17 cellular contexts compared by ENCODE assay signal in the genomic region with DNA sequence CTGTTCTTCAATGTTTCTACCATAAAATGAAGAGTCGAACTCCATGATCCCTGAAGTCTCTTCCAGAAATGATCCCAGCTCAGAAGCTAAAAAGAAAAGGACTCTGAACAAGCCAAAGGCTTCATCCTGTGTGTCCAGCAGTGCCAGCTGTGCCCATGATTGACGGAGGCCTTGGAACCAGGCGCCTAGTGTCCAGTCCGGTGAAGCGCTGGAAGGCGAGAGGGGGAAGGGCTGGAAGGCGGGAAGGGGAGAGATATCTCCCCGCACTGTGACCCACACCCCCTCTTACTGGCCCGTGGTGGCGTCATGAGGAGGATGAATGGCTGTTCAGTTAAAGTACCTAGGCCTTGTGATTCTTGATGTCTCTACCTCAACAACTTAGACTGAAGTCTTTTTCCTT.
"Had no signal": no experiment of that assay in that cellular context is flagged by ENCODE, and none has a peak within 500 bp of the region (broad histone marks: within the 10 kb centered on the region; RNA-seq: fewer than 3 reads in every experiment).

No MANE protein-coding gene starts in this region.

- ATAC-seq: gastroesophageal sphincter; naive thymus-derived CD4-positive, alpha-beta T cell; upper lobe of right lung had no signal

- H3K27ac ChIP-seq: esophagus squamous epithelium, gastroesophageal sphincter, hepatocyte, right atrium auricular region, sigmoid colon, skin epidermis, testis, tibial nerve, upper lobe of right lung, vagina had no signal

- H3K4me3 Mint-ChIP-seq: dendritic cell treated with granulocyte-macrophage colony-stimulating factor and Interleukin-4, amounts not matched to agents 40 ng/mL and 50 ng/mL, for 4 days; naive thymus-derived CD4-positive, alpha-beta T cell; nephron progenitor cell had no signal

- DNase-seq: esophagus squamous epithelium; foreskin fibroblast; naive thymus-derived CD4-positive, alpha-beta T cell; nephron progenitor cell; sigmoid colon; stimulated activated CD4-positive, alpha-beta T cell treated with anti-CD3 and anti-CD28 coated beads, Interleukin-2, amount 100 ng/mL, for 24 hours; stimulated activated CD4-positive, alpha-beta T cell treated with anti-CD3 and anti-CD28 coated beads, Interleukin-4, amount 100 ng/mL, for 4 hours; stimulated activated naive CD4-positive, alpha-beta T cell; testis; upper lobe of right lung had no signal

- H3K36me3 ChIP-seq: esophagus squamous epithelium, gastroesophageal sphincter, right atrium auricular region, sigmoid colon, tibial nerve, upper lobe of right lung, vagina had no signal

- H3K9me3 ChIP-seq: esophagus squamous epithelium, gastroesophageal sphincter, right atrium auricular region, sigmoid colon, testis, tibial nerve, upper lobe of right lung, vagina had no signal

- H3K36me3 Mint-ChIP-seq: naive thymus-derived CD4-positive, alpha-beta T cell had no signal

- H3K27ac Mint-ChIP-seq: dendritic cell treated with granulocyte-macrophage colony-stimulating factor and Interleukin-4, amounts not matched to agents 40 ng/mL and 50 ng/mL, for 4 days; naive thymus-derived CD4-positive, alpha-beta T cell; nephron progenitor cell had no signal

- H3K4me3 ChIP-seq: esophagus squamous epithelium, gastroesophageal sphincter, hepatocyte, right atrium auricular region, sigmoid colon, skin epidermis, testis, tibial nerve, upper lobe of right lung, vagina had no signal

- H3K4me2 ChIP-seq: hepatocyte had no signal

- H3K4me1 ChIP-seq: right atrium auricular region, sigmoid colon, testis, upper lobe of right lung, vagina had no signal

- H2AFZ ChIP-seq: hepatocyte had no signal

- H3K27me3 ChIP-seq: hepatocyte, right atrium auricular region, testis, upper lobe of right lung, vagina had no signal

- H3K9me3 Mint-ChIP-seq: dendritic cell treated with granulocyte-macrophage colony-stimulating factor and Interleukin-4, amounts not matched to agents 40 ng/mL and 50 ng/mL, for 4 days; naive thymus-derived CD4-positive, alpha-beta T cell; nephron progenitor cell had no signal

- H3K4me1 Mint-ChIP-seq: nephron progenitor cell had no signal
